In the genomic region with DNA sequence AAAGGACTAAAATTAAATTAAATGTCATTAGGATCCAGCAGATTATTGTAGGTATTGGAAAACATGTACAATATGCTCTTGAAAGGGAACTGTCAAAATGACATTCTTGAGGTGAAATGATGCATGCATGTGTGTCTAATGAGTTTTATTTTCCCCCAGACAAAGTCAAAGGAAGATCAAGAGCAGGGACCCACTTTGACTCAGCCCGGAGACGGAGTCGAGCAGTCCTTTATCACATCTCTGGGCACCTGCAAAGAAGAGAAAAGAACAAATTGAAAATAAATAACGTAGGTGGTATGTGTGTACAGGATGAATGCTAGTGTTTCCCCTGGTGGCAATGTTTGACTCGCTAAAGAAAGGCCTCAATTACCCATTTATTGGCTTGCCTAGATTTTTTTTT, we compare ENCODE assay signal across 19 cellular contexts.
A peak's percentile ranks its signal among the peaks of the same experiment; 100 is the strongest.
DNase-seq lines count a peak whose midpoint lies in the region; ATAC-seq and TF ChIP-seq lines count a peak whose summit lies in the region.
"Had no signal": no experiment of that assay in that cellular context is flagged by ENCODE, and none has a peak within 500 bp of the region (broad histone marks: within the 10 kb centered on the region; RNA-seq: fewer than 3 reads in every experiment).

No MANE protein-coding gene starts in this region.

- H3K4me1 ChIP-seq in ascending aorta: no peaks in the 10 kb centered on the region

- H3K36me3 ChIP-seq in ascending aorta: no peaks in the 10 kb centered on the region

- peaks cover 51% of the 10 kb centered on the region for H3K4me1 Mint-ChIP-seq in activated B cell treated with CpG ODN at 0.5 μM for 24 hours
- H3K4me1 Mint-ChIP-seq in stimulated activated naive B cell treated with anti-CD40 and anti-IgM and Interleukin-4, amounts not matched to agents 10 μg/mL and 1 μg/mL and 100 μg/mL, for 72 hours: peaks cover 20 to 36% of the 10 kb centered on the region in 2 donors

- no peak overlapping the region for H3K27ac ChIP-seq in ascending aorta
- H3K27ac ChIP-seq: C4-2B, PC-9, RWPE1 had no signal

- no peak overlapping the region for H3K4me3 ChIP-seq in ascending aorta
- H3K4me3 ChIP-seq: PC-9 had no signal

- peaks cover 3% of the 10 kb centered on the region for H3K9me3 Mint-ChIP-seq in activated B cell treated with CpG ODN at 0.5 μM for 24 hours
- H3K9me3 Mint-ChIP-seq in stimulated activated naive B cell treated with anti-CD40 and anti-IgM and Interleukin-4, amounts not matched to agents 10 μg/mL and 1 μg/mL and 100 μg/mL, for 72 hours: peaks cover 3 to 6% of the 10 kb centered on the region in 2 donors

- CTCF ChIA-PET in activated B cell treated with CpG ODN at 0.5 μM for 24 hours (lab: Charles Lee): no interaction called here

- intact Hi-C loops in activated B cell treated with CpG ODN at 0.5 μM for 24 hours (cut with micrococcal nuclease) (loop anchor here (1.0 kb wide), 1 partner anchor 128 kb away; no protein-coding TSS in a partner anchor), ascending aorta (cut with DNase I) (no loop called here)

- no peaks in the 10 kb centered on the region for H3K36me3 Mint-ChIP-seq in activated B cell treated with CpG ODN at 0.5 μM for 24 hours (ENCODE audit: low read depth)
- H3K36me3 Mint-ChIP-seq in stimulated activated naive B cell treated with anti-CD40 and anti-IgM and Interleukin-4, amounts not matched to agents 10 μg/mL and 1 μg/mL and 100 μg/mL, for 72 hours: peaks cover 5% of the 10 kb centered on the region in 2 donors

- peak overlapping the region; percentile 79 for H3K27ac Mint-ChIP-seq in activated B cell treated with CpG ODN at 0.5 μM for 24 hours
- H3K27ac Mint-ChIP-seq in stimulated activated naive B cell treated with anti-CD40 and anti-IgM and Interleukin-4, amounts not matched to agents 10 μg/mL and 1 μg/mL and 100 μg/mL, for 72 hours: peak overlapping the region; percentile 81

- no peaks in the 10 kb centered on the region for H3K27me3 Mint-ChIP-seq in activated B cell treated with CpG ODN at 0.5 μM for 24 hours
- no peaks in the 10 kb centered on the region for H3K27me3 Mint-ChIP-seq in stimulated activated naive B cell treated with anti-CD40 and anti-IgM and Interleukin-4, amounts not matched to agents 10 μg/mL and 1 μg/mL and 100 μg/mL, for 72 hours

- H3K4me3 Mint-ChIP-seq in activated B cell treated with CpG ODN at 0.5 μM for 24 hours: peak overlapping the region; percentile 44
- peak overlapping the region; percentile 46 to 52 for H3K4me3 Mint-ChIP-seq in stimulated activated naive B cell treated with anti-CD40 and anti-IgM and Interleukin-4, amounts not matched to agents 10 μg/mL and 1 μg/mL and 100 μg/mL, for 72 hours

- POLR2A ChIA-PET in activated B cell treated with CpG ODN at 0.5 μM for 24 hours (lab: Charles Lee): no interaction called here

- H3K9me3 ChIP-seq in ascending aorta: no peaks in the 10 kb centered on the region

- H3K27me3 ChIP-seq in ascending aorta: no peaks in the 10 kb centered on the region

- no peak for DNase-seq in activated B cell treated with CpG ODN at 0.5 μM for 24 hours
- DNase-seq in stimulated activated naive B cell treated with anti-CD40 and anti-IgM and Interleukin-4, amounts not matched to agents 10 μg/mL and 1 μg/mL and 100 μg/mL, for 72 hours: peak; percentile 47
- DNase-seq in stimulated activated naive CD8-positive, alpha-beta T cell treated with anti-CD3 and anti-CD28 coated beads, Interleukin-15, Interleukin-2, amounts not matched to agents 100 U/mL and 50 U/mL, for 24 hours: no peak
- no peak for DNase-seq in activated CD8-positive, alpha-beta memory T cell treated with anti-CD3 and anti-CD28 coated beads for 24 hours
- DNase-seq in ascending aorta (ENCODE audit: low spot score in 2 of 2): no peak
- DNase-seq: ACHN, DMS79, GOT3, NCI-H510A treated with DMSO at 0.1 percent for 48 hours, NCI-H774, PC-9, SIG-M5, T-helper 1 cell had no signal

- TF ChIP-seq CTCF in activated B cell treated with CpG ODN at 0.5 μM for 24 hours (IDR thresholded peaks at IDR 0.05): no peak
- no peak for TF ChIP-seq CTCF in ascending aorta (IDR thresholded peaks at IDR 0.05)

- ATAC-seq in GM19351 (IDR thresholded peaks at IDR 0.05; ENCODE audit: unreplicated experiment) (peak; percentile 36), HG03039 (IDR thresholded peaks at IDR 0.05; ENCODE audit: unreplicated experiment) (peak; percentile 37), activated B cell treated with CpG ODN at 0.5 μM for 24 hours (ENCODE audit: low read depth) (peak; percentile 40)
- peak; percentile 87 to 92 for ATAC-seq in stimulated activated naive B cell treated with anti-CD40 and anti-IgM and Interleukin-4, amounts not matched to agents 10 μg/mL and 1 μg/mL and 100 μg/mL, for 72 hours (replicated peaks)
- no peak for ATAC-seq in stimulated activated naive CD8-positive, alpha-beta T cell treated with anti-CD3 and anti-CD28 coated beads, Interleukin-15, Interleukin-2, amounts not matched to agents 100 U/mL and 50 U/mL, for 24 hours
- ATAC-seq: HCT116, SK-N-SH treated with all-trans-retinoic acid at 6 μM for 48 hours had no signal
